Comparison of ENCODE assay signal across 8 cellular contexts in genomic region chr20:64069614-64070243, GRCh38. TPM values are rescaled to one million over a fixed set of nuclear protein-coding genes. Genes with fewer than 3 reads are reported as not detected.
DNase-seq lines count a peak whose midpoint lies in the region; ATAC-seq and TF ChIP-seq lines count a peak whose summit lies in the region.

No MANE protein-coding gene starts in this region.

- intact Hi-C loops in Caco-2 (cut with micrococcal nuclease; ENCODE audit: unreplicated experiment) (loop anchor here (1.0 to 10.0 kb wide), 3 partner anchors 30 to 175 kb away; partner anchors contain the start of gene DNAJC5), mucosa of descending colon (cut with DNase I, micrococcal nuclease) (no loop called here)

- H3K27me3 ChIP-seq in Caco-2 (replicated peaks; ENCODE audit: control insufficient read depth, insufficient read depth, low read length) (no peaks in the 10 kb centered on the region), HL-60 (ENCODE audit: insufficient read depth, poor library complexity, severe bottlenecking) (no peaks in the 10 kb centered on the region)

- H3K9me3 ChIP-seq in Caco-2 = no peaks in the 10 kb centered on the region
- H3K9me3 ChIP-seq in mucosa of descending colon = no peaks in the 10 kb centered on the region

- POLR2A ChIA-PET in Caco-2 (lab: Charles Lee) = no interaction called here

- H3K27ac Mint-ChIP-seq in Caco-2 (ENCODE audit: unreplicated experiment) = no peak overlapping the region

- BruUV-seq in Caco-2 (replicated peaks; lab: Mats Ljungman, UMichigan) = no TSS peak

- ATAC-seq in mucosa of descending colon (no peak), GM21390 (IDR thresholded peaks at IDR 0.05; ENCODE audit: unreplicated experiment) (no peak)

- DNase-seq in Caco-2 = peak; percentile 84 to 88
- no peak for DNase-seq in HL-60 (ENCODE audit: low read depth in 1 of 2, low spot score in 1 of 2)
- peak; percentile 47 to 89 for DNase-seq in T47D (ENCODE audit: low read depth in 1 of 2, low spot score in 1 of 2)
- no peak for DNase-seq in mucosa of descending colon
- no peak for DNase-seq in NCI-H1930 (lab: John Stamatoyannopoulos, UW)
- DNase-seq in dedifferentiated amniotic fluid mesenchymal stem cell (ENCODE audit: extremely low spot score) = no peak
- no peak for DNase-seq in EL

- no peaks in the 10 kb centered on the region for H3K4me1 ChIP-seq in Caco-2
- H3K4me1 ChIP-seq in mucosa of descending colon (ENCODE audit: low read depth) = no peaks in the 10 kb centered on the region

- no peaks in the 10 kb centered on the region for H3K9me3 Mint-ChIP-seq in Caco-2 (ENCODE audit: unreplicated experiment)

- H3K36me3 ChIP-seq in Caco-2 (ENCODE audit: control insufficient read depth, insufficient read depth, low read length) (no peaks in the 10 kb centered on the region), mucosa of descending colon (ENCODE audit: low read depth) (no peaks in the 10 kb centered on the region)

- no peak overlapping the region for H3K4me3 Mint-ChIP-seq in Caco-2 (ENCODE audit: unreplicated experiment)

- H3K27me3 Mint-ChIP-seq in Caco-2 (ENCODE audit: insufficient read depth, unreplicated experiment) = no peaks in the 10 kb centered on the region

- in situ Hi-C loops in T47D (cut with HindIII; ENCODE audit: low pct_unique_long_range_greater_than_20kb, low sequenced_read_pairs) = no loop called here

- peaks cover 12% of the 10 kb centered on the region for H3K4me1 Mint-ChIP-seq in Caco-2 (ENCODE audit: low read depth, unreplicated experiment)

- TF ChIP-seq CTCF in Caco-2 (IDR thresholded peaks at IDR 0.05; ENCODE audit: insufficient read depth in 1 of 2, low read depth in 1 of 2, low read length in 1 of 2, severe bottlenecking in 1 of 2, unreplicated experiment in 1 of 2) (peak; percentile 99), HL-60 (IDR thresholded peaks at IDR 0.05; ENCODE audit: insufficient read depth, low read length) (peak; percentile 76), mucosa of descending colon (IDR thresholded peaks at IDR 0.05) (peak; percentile 49)

- CTCF ChIA-PET in Caco-2 (lab: Charles Lee) = interaction anchor here (0.7 to 2.1 kb wide), 4 partner anchors 10 to 65 kb away, joined by 3 to 10 read pairs (median 5); partner anchors contain the start of genes LKAAEAR1, OPRL1 and RGS19

- H3K4me3 ChIP-seq in Caco-2 (ENCODE audit: low read depth, low read length) (no peak overlapping the region), HL-60 (replicated peaks; ENCODE audit: insufficient read depth, low read length) (no peak overlapping the region), mucosa of descending colon (no peak overlapping the region)

- no peak overlapping the region for H3K27ac ChIP-seq in HL-60 (replicated peaks)

- peaks cover 17% of the 10 kb centered on the region for H3K36me3 Mint-ChIP-seq in Caco-2 (ENCODE audit: insufficient read depth, unreplicated experiment)

RNA-seq across cellular contexts. Expression of gene TCEA2, which starts 6.7 kb away (rescaled TPM):
- total RNA-seq in Caco-2 (2022) (39.9 and 48.3 TPM in 2 replicates), mucosa of descending colon (10 to 100 TPM in 1 of 3 donors, 1 to 10 TPM in 2; 4.1 to 46.1 (median 9.5) TPM)

RNA-seq across cellular contexts. Expression of gene RGS19, which starts 9.6 kb away (rescaled TPM):
- total RNA-seq in Caco-2 (2022) (29.3 and 34.3 TPM in 2 replicates), mucosa of descending colon (1 to 10 TPM; 4.7 to 6.9 (median 6.5) TPM)

RNA-seq across cellular contexts. Expression of gene OPRL1, which starts 10.2 kb away (rescaled TPM):
- total RNA-seq in Caco-2 (2022) = 0.51 and 0.59 TPM in 2 replicates
- under 1 TPM; 0.26 to 0.76 (median 0.39) TPM for total RNA-seq in mucosa of descending colon

RNA-seq across cellular contexts. Expression of gene LKAAEAR1, which starts 14.5 kb away (rescaled TPM):
- total RNA-seq in Caco-2 (2022) = not detected in 2 replicates
- total RNA-seq in mucosa of descending colon = not detected

RNA-seq across cellular contexts. Expression of gene SOX18, which starts 20.3 kb away (rescaled TPM):
- total RNA-seq in Caco-2 (2022) (0.44 and 0.84 TPM in 2 replicates), mucosa of descending colon (10 to 100 TPM in 2 of 3 donors, 1 to 10 TPM in 1; 4.7 to 20.0 (median 12.6) TPM)

Comparison
In these comparisons a context has a peak if more than half of its experiments do, and no peak if none do; other contexts are left out.
1. DNase-seq: peak in Caco-2 (2 of 2) and T47D (2 of 2); none in HL-60 (0 of 2), mucosa of descending colon (0 of 3), NCI-H1930 (0 of 2), dedifferentiated amniotic fluid mesenchymal stem cell (single experiment) and EL (single experiment).
2. CTCF ChIP-seq: peak in every context shown above with its lines; median percentile 99 in Caco-2; 76 in HL-60; 49 in mucosa of descending colon.